ENCODE assay signal across 1 cellular context in the genomic region with DNA sequence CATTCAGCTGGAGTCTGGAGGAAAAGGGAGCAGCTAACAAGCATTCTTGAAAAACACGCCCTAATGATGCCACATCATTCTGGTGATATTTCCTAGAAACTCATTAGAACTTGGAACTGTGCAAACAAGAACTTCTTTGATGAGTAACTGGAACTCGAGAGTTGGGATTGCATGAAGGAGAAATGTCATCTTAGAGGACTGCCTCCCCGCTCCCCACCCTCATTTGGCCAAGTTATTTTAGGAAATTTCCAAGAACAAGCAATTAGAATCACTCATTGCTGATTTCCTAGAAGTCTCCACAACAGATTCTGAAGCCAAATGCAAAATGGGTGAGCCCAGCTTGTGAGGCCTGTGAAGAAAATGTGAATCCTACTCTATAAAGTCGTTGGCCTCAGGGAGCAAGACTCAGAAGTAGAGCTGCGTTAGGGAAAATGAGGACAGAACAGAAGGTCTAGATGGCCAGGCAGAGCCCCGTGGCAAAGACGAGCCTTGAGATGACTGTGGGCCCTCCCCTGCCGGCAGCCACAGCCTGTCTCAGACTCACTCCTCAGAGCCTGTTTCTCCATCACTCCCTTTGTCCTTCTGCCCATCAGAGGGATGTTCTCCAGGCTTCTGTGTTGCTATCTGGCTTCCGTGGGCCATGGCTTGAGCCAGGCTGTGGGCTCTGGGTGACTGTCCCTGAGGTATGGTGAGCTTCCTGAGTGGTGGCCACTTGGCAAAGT.
TF ChIP-seq lines count a peak whose summit lies in the region.

No MANE protein-coding gene starts in this region.

TF ChIP-seq in neural cell, 6 proteins besides CTCF, POLR2A, EP300 and RAD21:
- no peak for TF ChIP-seq SMC3 (conservative IDR thresholded peaks at IDR 0.05; ENCODE audit: poor library complexity)
- TF ChIP-seq MXI1 (conservative IDR thresholded peaks at IDR 0.05; ENCODE audit: poor library complexity, severe bottlenecking) = no peak
